In the genomic region with DNA sequence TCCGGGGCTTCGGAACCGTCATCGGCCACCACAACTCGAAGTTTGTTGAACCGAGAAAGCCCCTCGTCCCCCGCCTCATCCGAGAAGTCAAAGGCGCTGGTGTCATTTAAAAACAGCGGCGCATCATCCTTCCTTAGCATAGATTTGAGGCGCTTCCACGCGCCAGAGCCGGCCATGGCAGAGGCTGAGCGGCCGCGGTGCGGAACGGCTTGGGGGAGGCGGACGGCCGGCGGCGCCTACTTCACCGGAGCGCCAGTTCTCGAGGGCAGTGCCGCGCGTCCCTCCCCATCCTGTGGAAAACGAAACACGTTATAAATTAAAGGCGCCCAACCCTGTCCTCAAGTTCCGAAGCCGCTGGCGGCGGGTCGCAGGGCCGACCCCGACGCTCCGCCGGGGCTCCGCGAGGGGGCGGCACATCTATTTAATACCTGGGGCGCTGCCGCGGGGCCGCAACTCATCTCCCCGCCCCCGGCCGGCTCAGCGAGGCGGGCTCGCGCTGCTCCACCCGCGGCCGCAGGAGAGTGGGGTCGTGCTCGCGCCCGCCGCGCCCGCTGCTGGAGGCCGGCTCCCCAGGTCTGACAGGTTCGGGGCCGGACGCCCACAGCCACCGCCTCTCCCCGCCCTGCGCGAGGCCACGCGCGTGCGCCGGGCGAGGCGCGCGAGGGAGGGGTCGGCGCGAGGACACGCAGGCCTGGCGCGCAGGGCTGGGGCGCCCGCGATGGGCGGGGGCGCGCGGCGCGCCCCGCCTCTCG, we compare ENCODE assay signal across 1 cellular context.
TF ChIP-seq lines count a peak whose summit lies in the region.

TSS of gene SLC30A4 (minus strand) at position 577 of the 752 bp plus-strand sequence. CDS start at position 176, 401 bp downstream.

TF ChIP-seq in K562, 482 proteins besides CTCF, POLR2A, EP300 and RAD21 (continued from another document):
- TF ChIP-seq CCNT2 (IDR thresholded peaks at IDR 0.05; ENCODE audit: borderline replicate concordance, extremely low read depth, insufficient read length, low read depth, low read length) (peak; percentile 26), GATAD2B (IDR thresholded peaks at IDR 0.05; ENCODE audit: borderline replicate concordance) (peak; percentile 64; the same call in 1 of the 2 replicates), MAZ (CRISPR knock-in tag; conservative IDR thresholded peaks at IDR 0.05 in 1 of 2, IDR thresholded peaks at IDR 0.05 in 1 of 2) (peak; percentile 3 to 66; a peak in 1 of 4 replicates), PHF8 (IDR thresholded peaks at IDR 0.05; ENCODE audit: borderline replicate concordance, low read length) (peak; percentile 42; the same call in 1 of the 2 replicates), HMGN3 (IDR thresholded peaks at IDR 0.05; ENCODE audit: borderline replicate concordance, extremely low read depth, insufficient read length, low read depth, low read length) (peak; percentile 41), CEBPB (tag; IDR thresholded peaks at IDR 0.05) (no peak), MTA3 (IDR thresholded peaks at IDR 0.05; ENCODE audit: borderline replicate concordance) (0 out of 2 replicates have a peak, but pooled peaks have one; percentile 2), SAFB (IDR thresholded peaks at IDR 0.05; ENCODE audit: borderline replicate concordance, low read depth, low read length) (peak; percentile 58), RUNX1 (IDR thresholded peaks at IDR 0.05; ENCODE audit: low read depth) (no peak), VEZF1 (CRISPR knock-in tag; IDR thresholded peaks at IDR 0.05) (peak; percentile 81), HDAC8 (tag; IDR thresholded peaks at IDR 0.05) (0 out of 2 replicates have a peak, but pooled peaks have one; percentile 26), RREB1 (CRISPR knock-in tag; IDR thresholded peaks at IDR 0.05) (no peak), RBFOX2 (IDR thresholded peaks at IDR 0.05; ENCODE audit: low read depth, low read length) (peak; percentile 41; the same call in 1 of the 2 replicates), U2AF1 (optimal IDR thresholded peaks at IDR 0.05; ENCODE audit: low read depth, low read length) (no peak)
- TF ChIP-seq, protein P1, sequence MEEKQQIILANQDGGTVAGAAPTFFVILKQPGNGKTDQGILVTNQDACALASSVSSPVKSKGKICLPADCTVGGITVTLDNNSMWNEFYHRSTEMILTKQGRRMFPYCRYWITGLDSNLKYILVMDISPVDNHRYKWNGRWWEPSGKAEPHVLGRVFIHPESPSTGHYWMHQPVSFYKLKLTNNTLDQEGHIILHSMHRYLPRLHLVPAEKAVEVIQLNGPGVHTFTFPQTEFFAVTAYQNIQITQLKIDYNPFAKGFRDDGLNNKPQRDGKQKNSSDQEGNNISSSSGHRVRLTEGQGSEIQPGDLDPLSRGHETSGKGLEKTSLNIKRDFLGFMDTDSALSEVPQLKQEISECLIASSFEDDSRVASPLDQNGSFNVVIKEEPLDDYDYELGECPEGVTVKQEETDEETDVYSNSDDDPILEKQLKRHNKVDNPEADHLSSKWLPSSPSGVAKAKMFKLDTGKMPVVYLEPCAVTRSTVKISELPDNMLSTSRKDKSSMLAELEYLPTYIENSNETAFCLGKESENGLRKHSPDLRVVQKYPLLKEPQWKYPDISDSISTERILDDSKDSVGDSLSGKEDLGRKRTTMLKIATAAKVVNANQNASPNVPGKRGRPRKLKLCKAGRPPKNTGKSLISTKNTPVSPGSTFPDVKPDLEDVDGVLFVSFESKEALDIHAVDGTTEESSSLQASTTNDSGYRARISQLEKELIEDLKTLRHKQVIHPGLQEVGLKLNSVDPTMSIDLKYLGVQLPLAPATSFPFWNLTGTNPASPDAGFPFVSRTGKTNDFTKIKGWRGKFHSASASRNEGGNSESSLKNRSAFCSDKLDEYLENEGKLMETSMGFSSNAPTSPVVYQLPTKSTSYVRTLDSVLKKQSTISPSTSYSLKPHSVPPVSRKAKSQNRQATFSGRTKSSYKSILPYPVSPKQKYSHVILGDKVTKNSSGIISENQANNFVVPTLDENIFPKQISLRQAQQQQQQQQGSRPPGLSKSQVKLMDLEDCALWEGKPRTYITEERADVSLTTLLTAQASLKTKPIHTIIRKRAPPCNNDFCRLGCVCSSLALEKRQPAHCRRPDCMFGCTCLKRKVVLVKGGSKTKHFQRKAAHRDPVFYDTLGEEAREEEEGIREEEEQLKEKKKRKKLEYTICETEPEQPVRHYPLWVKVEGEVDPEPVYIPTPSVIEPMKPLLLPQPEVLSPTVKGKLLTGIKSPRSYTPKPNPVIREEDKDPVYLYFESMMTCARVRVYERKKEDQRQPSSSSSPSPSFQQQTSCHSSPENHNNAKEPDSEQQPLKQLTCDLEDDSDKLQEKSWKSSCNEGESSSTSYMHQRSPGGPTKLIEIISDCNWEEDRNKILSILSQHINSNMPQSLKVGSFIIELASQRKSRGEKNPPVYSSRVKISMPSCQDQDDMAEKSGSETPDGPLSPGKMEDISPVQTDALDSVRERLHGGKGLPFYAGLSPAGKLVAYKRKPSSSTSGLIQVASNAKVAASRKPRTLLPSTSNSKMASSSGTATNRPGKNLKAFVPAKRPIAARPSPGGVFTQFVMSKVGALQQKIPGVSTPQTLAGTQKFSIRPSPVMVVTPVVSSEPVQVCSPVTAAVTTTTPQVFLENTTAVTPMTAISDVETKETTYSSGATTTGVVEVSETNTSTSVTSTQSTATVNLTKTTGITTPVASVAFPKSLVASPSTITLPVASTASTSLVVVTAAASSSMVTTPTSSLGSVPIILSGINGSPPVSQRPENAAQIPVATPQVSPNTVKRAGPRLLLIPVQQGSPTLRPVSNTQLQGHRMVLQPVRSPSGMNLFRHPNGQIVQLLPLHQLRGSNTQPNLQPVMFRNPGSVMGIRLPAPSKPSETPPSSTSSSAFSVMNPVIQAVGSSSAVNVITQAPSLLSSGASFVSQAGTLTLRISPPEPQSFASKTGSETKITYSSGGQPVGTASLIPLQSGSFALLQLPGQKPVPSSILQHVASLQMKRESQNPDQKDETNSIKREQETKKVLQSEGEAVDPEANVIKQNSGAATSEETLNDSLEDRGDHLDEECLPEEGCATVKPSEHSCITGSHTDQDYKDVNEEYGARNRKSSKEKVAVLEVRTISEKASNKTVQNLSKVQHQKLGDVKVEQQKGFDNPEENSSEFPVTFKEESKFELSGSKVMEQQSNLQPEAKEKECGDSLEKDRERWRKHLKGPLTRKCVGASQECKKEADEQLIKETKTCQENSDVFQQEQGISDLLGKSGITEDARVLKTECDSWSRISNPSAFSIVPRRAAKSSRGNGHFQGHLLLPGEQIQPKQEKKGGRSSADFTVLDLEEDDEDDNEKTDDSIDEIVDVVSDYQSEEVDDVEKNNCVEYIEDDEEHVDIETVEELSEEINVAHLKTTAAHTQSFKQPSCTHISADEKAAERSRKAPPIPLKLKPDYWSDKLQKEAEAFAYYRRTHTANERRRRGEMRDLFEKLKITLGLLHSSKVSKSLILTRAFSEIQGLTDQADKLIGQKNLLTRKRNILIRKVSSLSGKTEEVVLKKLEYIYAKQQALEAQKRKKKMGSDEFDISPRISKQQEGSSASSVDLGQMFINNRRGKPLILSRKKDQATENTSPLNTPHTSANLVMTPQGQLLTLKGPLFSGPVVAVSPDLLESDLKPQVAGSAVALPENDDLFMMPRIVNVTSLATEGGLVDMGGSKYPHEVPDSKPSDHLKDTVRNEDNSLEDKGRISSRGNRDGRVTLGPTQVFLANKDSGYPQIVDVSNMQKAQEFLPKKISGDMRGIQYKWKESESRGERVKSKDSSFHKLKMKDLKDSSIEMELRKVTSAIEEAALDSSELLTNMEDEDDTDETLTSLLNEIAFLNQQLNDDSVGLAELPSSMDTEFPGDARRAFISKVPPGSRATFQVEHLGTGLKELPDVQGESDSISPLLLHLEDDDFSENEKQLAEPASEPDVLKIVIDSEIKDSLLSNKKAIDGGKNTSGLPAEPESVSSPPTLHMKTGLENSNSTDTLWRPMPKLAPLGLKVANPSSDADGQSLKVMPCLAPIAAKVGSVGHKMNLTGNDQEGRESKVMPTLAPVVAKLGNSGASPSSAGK (IDR thresholded peaks at IDR 0.05): peak; percentile 70
